In the genomic region with DNA sequence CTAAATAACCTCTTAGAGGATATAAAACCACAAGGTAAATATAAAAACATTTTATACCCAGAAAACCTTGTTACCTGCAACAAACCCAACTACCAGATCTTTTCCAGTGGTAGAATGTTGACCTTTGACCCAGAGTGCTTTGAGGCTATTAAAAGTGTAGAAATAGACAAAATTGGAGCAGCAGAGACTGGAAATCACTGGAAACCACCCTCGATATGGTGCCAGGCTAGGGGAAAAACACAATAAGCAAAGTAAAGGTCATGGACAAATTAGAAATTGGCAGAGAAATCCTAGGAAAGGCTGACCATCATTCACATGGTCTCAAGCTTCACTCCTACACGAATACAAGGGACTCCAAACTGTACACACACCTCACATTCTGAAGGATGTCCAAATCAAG, we compare ENCODE assay signal across 20 cellular contexts. TPM values are rescaled to one million over a fixed set of nuclear protein-coding genes. Genes with fewer than 3 reads are reported as not detected.
DNase-seq lines count a peak whose midpoint lies in the region; ATAC-seq, FAIRE-seq and TF ChIP-seq lines count a peak whose summit lies in the region.
"Had no signal": no experiment of that assay in that cellular context is flagged by ENCODE, and none has a peak within 500 bp of the region (broad histone marks: within the 10 kb centered on the region; RNA-seq: fewer than 3 reads in every experiment).

No MANE protein-coding gene starts in this region.

- no peak for TF ChIP-seq POLR2A in GM12878 (IDR thresholded peaks at IDR 0.05; ENCODE audit: low read depth, low read length)

- H3K27me3 ChIP-seq in A673 (replicated peaks; ENCODE audit: insufficient read depth, low read depth, low read length, poor library complexity) (no peaks in the 10 kb centered on the region), GM12878 (replicated peaks in 1 of 2; ENCODE audit: control insufficient read depth in 2 of 2, insufficient read depth in 2 of 2, low read length in 1 of 2) (no peaks in the 10 kb centered on the region), lower lobe of right lung (ENCODE audit: low read depth) (no peaks in the 10 kb centered on the region), MG63 (no peaks in the 10 kb centered on the region)
- H3K27me3 ChIP-seq: BLaER1 had no signal

- no peak for FAIRE-seq in GM12878 (lab: Jason Lieb, UNC)
- FAIRE-seq: A549, GM12891, H54 had no signal

- no peaks in the 10 kb centered on the region for H3K27me3 Mint-ChIP-seq in activated CD8-positive, alpha-beta T cell treated with anti-CD3 and anti-CD28 coated beads for 36 hours
- no peaks in the 10 kb centered on the region for H3K27me3 Mint-ChIP-seq in activated CD8-positive, alpha-beta T cell treated with anti-CD3 and anti-CD28 coated beads, Interleukin-2, amount 10 ng/mL, durations not matched to agents 7 days and 5 days (ENCODE audit: low read depth)

- no TSS peak for BruUV-seq in A673 (replicated peaks; lab: Mats Ljungman, UMichigan)
- BruUV-seq in GM12878 (replicated peaks; lab: Mats Ljungman, UMichigan): no TSS peak

- intact Hi-C loops in activated CD8-positive, alpha-beta T cell treated with anti-CD3 and anti-CD28 coated beads for 36 hours (cut with micrococcal nuclease): no loop called here
- intact Hi-C loops in A673 (cut with micrococcal nuclease; ENCODE audit: unreplicated experiment) (no loop called here), GM12878 (cut with micrococcal nuclease; ENCODE audit: unreplicated experiment) (no loop called here), lower lobe of right lung (cut with DNase I) (no loop called here)

- no peak overlapping the region for H3K9ac ChIP-seq in GM12878 (ENCODE audit: control insufficient read depth, insufficient read depth, low read length)
- H3K9ac ChIP-seq: BLaER1 had no signal

- H3K4me1 ChIP-seq in A673 (ENCODE audit: insufficient read depth, low read length, poor library complexity, severe bottlenecking): peaks cover 37% of the 10 kb centered on the region
- no peaks in the 10 kb centered on the region; the same call in 1 of the 2 replicates for H3K4me1 ChIP-seq in GM12878 (ENCODE audit: control insufficient read depth, insufficient read depth, low read length)
- H3K4me1 ChIP-seq in lower lobe of right lung: no peaks in the 10 kb centered on the region
- H3K4me1 ChIP-seq: A549, BLaER1 had no signal

- no peak for TF ChIP-seq EP300 in GM12878 (IDR thresholded peaks at IDR 0.05; ENCODE audit: borderline replicate concordance in 1 of 2, control insufficient read depth in 1 of 2, low read depth in 2 of 2, low read length in 2 of 2)

- H3K36me3 Mint-ChIP-seq in activated CD8-positive, alpha-beta T cell treated with anti-CD3 and anti-CD28 coated beads for 36 hours (ENCODE audit: low read depth): peaks cover 38% of the 10 kb centered on the region
- H3K36me3 Mint-ChIP-seq in activated CD8-positive, alpha-beta T cell treated with anti-CD3 and anti-CD28 coated beads, Interleukin-2, amount 10 ng/mL, durations not matched to agents 7 days and 5 days (ENCODE audit: low read depth): peaks cover 31% of the 10 kb centered on the region

- H3K36me3 ChIP-seq in A673 (ENCODE audit: insufficient read depth, low read length, poor library complexity, severe bottlenecking): peaks cover 8% of the 10 kb centered on the region
- peaks cover 2 to 17% of the 10 kb centered on the region in 2 experiments for H3K36me3 ChIP-seq in GM12878 (ENCODE audit: control insufficient read depth in 2 of 2, insufficient read depth in 2 of 2, low read length in 1 of 2)
- peaks cover 39% of the 10 kb centered on the region for H3K36me3 ChIP-seq in lower lobe of right lung
- H3K36me3 ChIP-seq in MG63: peaks cover 79% of the 10 kb centered on the region

- no peak for ATAC-seq in activated CD8-positive, alpha-beta T cell treated with anti-CD3 and anti-CD28 coated beads for 36 hours
- ATAC-seq in activated CD8-positive, alpha-beta T cell treated with anti-CD3 and anti-CD28 coated beads, Interleukin-2, amount 10 ng/mL, durations not matched to agents 7 days and 5 days: no peak
- ATAC-seq in GM12878: no peak
- ATAC-seq in left lobe of liver: peak; percentile 43
- no peak for ATAC-seq in lower lobe of right lung
- ATAC-seq: A549; CD8-positive, alpha-beta T cell; GM23338 had no signal

- CTCF ChIA-PET in activated CD8-positive, alpha-beta T cell treated with anti-CD3 and anti-CD28 coated beads for 36 hours (lab: Charles Lee): no interaction called here
- CTCF ChIA-PET in activated CD8-positive, alpha-beta T cell treated with anti-CD3 and anti-CD28 coated beads, Interleukin-2, amount 10 ng/mL, durations not matched to agents 7 days and 5 days (lab: Charles Lee): no interaction called here
- CTCF ChIA-PET in A673 (lab: Charles Lee) (no interaction called here), GM12878 (lab: Yijun Ruan, JAX) (no interaction called here)

- 90% methylated on average over 2 of the region's 2 CpGs for WGBS in GM12878 (ENCODE audit: insufficient coverage, insufficient replicate concordance, low lambda C conversion rate, missing lambda C conversion rate)

- no peak for TF ChIP-seq RAD21 in GM12878 (IDR thresholded peaks at IDR 0.05; ENCODE audit: insufficient read depth, low read depth, low read length)

- H4K20me1 ChIP-seq in GM12878 (ENCODE audit: control insufficient read depth, insufficient read depth): no peaks in the 10 kb centered on the region
- H4K20me1 ChIP-seq: BLaER1 had no signal

- H3K4me3 ChIP-seq in A673 (ENCODE audit: low read depth, low read length, poor library complexity, severe bottlenecking): no peak overlapping the region
- no peak overlapping the region for H3K4me3 ChIP-seq in GM12878
- no peak overlapping the region for H3K4me3 ChIP-seq in lower lobe of right lung
- no peak overlapping the region for H3K4me3 ChIP-seq in MG63
- H3K4me3 ChIP-seq: A549, BLaER1, GM23338 had no signal

- H3K9me3 ChIP-seq in A673 (ENCODE audit: low read depth, low read length, poor library complexity, severe bottlenecking): no peaks in the 10 kb centered on the region
- H3K9me3 ChIP-seq in GM12878 (replicated peaks; ENCODE audit: control insufficient read depth, insufficient read depth, low read length): no peaks in the 10 kb centered on the region
- H3K9me3 ChIP-seq in lower lobe of right lung: no peaks in the 10 kb centered on the region
- H3K9me3 ChIP-seq in MG63: no peaks in the 10 kb centered on the region
- H3K9me3 ChIP-seq: A549, BLaER1 had no signal

- H3K4me1 Mint-ChIP-seq in activated CD8-positive, alpha-beta T cell treated with anti-CD3 and anti-CD28 coated beads for 36 hours (ENCODE audit: low read depth): peaks cover 20% of the 10 kb centered on the region
- H3K4me1 Mint-ChIP-seq in activated CD8-positive, alpha-beta T cell treated with anti-CD3 and anti-CD28 coated beads, Interleukin-2, amount 10 ng/mL, durations not matched to agents 7 days and 5 days (ENCODE audit: low read depth): peaks cover 5% of the 10 kb centered on the region
- H3K4me1 Mint-ChIP-seq: CD14-positive monocyte had no signal

- POLR2A ChIA-PET in activated CD8-positive, alpha-beta T cell treated with anti-CD3 and anti-CD28 coated beads for 36 hours (lab: Charles Lee): interaction anchor here (0.9 kb wide), 1 partner anchor 8 kb away, joined by 3 read pairs; no protein-coding TSS in a partner anchor
- POLR2A ChIA-PET in activated CD8-positive, alpha-beta T cell treated with anti-CD3 and anti-CD28 coated beads, Interleukin-2, amount 10 ng/mL, durations not matched to agents 7 days and 5 days (lab: Charles Lee): no interaction called here
- POLR2A ChIA-PET in A673 (lab: Charles Lee; ENCODE audit: low non-redundant PET) (no interaction called here), GM12878 (lab: Charles Lee) (no interaction called here)

- SMC1A ChIA-PET in GM12878 (lab: Charles Lee; ENCODE audit: uncharacterized antibody, unreplicated experiment): interaction anchor here (0.6 to 0.7 kb wide), 2 partner anchors 25 to 90 kb away, joined by 3 read pairs; no protein-coding TSS in a partner anchor

- in situ Hi-C loops in GM12878 (cut with MboI): no loop called here

- H2AFZ ChIP-seq in GM12878 (ENCODE audit: control insufficient read depth, low read depth, low read length): no peak overlapping the region
- H2AFZ ChIP-seq: GM23338 had no signal

- H3K4me3 Mint-ChIP-seq in activated CD8-positive, alpha-beta T cell treated with anti-CD3 and anti-CD28 coated beads for 36 hours: no peak overlapping the region
- no peak overlapping the region for H3K4me3 Mint-ChIP-seq in activated CD8-positive, alpha-beta T cell treated with anti-CD3 and anti-CD28 coated beads, Interleukin-2, amount 10 ng/mL, durations not matched to agents 7 days and 5 days
- H3K4me3 Mint-ChIP-seq: CD14-positive monocyte; CD8-positive, alpha-beta T cell; GM23338 had no signal

- no peak for DNase-seq in activated CD8-positive, alpha-beta T cell treated with anti-CD3 and anti-CD28 coated beads for 36 hours
- DNase-seq in activated CD8-positive, alpha-beta T cell treated with anti-CD3 and anti-CD28 coated beads, Interleukin-2, amount 10 ng/mL, durations not matched to agents 7 days and 5 days: no peak
- no peak for DNase-seq in A673 (ENCODE audit: low spot score)
- no peak for DNase-seq in GM12878 (ENCODE audit: low read depth, low spot score)
- DNase-seq in left lobe of liver (ENCODE audit: low spot score): no peak
- DNase-seq in lower lobe of right lung: no peak
- no peak for DNase-seq in MG63
- DNase-seq: Calu3; CD8-positive, alpha-beta T cell; DND-41; EL; HCEC 1CT; IMR-90 had no signal

- peak overlapping the region; percentile 67 for H3K27ac ChIP-seq in A673 (ENCODE audit: low read depth, low read length, poor library complexity, severe bottlenecking)
- H3K27ac ChIP-seq in GM12878 (ENCODE audit: control insufficient read depth, insufficient read depth): no peak overlapping the region
- H3K27ac ChIP-seq in lower lobe of right lung: no peak overlapping the region
- H3K27ac ChIP-seq: 22Rv1, A549, BLaER1 had no signal

- TF ChIP-seq CTCF in activated CD8-positive, alpha-beta T cell treated with anti-CD3 and anti-CD28 coated beads for 36 hours (IDR thresholded peaks at IDR 0.05): no peak
- no peak for TF ChIP-seq CTCF in A673 (conservative IDR thresholded peaks at IDR 0.05; ENCODE audit: low read depth, low read length)
- TF ChIP-seq CTCF in GM12878 (IDR thresholded peaks at IDR 0.05 in 2 of 3, conservative IDR thresholded peaks at IDR 0.05 in 1 of 3; ENCODE audit: control insufficient read depth in 2 of 3, extremely low read depth in 1 of 3, insufficient read depth in 1 of 3, low read depth in 3 of 3, low read length in 3 of 3): no peak
- TF ChIP-seq CTCF in lower lobe of right lung (IDR thresholded peaks at IDR 0.05): no peak

- RAD21 ChIA-PET in GM12878 (lab: Charles Lee; ENCODE audit: unreplicated experiment): interaction anchor here (0.8 kb wide), 1 partner anchor 26 kb away, joined by 3 read pairs; no protein-coding TSS in a partner anchor

- no peaks in the 10 kb centered on the region for H3K79me2 ChIP-seq in GM12878 (ENCODE audit: control insufficient read depth, insufficient read depth, low read length)

- H3K4me2 ChIP-seq in GM12878 (ENCODE audit: control insufficient read depth, insufficient read depth): no peak overlapping the region
- H3K4me2 ChIP-seq: A549, BLaER1, GM23338 had no signal

- H3K9me3 Mint-ChIP-seq in activated CD8-positive, alpha-beta T cell treated with anti-CD3 and anti-CD28 coated beads for 36 hours: no peaks in the 10 kb centered on the region
- H3K9me3 Mint-ChIP-seq in activated CD8-positive, alpha-beta T cell treated with anti-CD3 and anti-CD28 coated beads, Interleukin-2, amount 10 ng/mL, durations not matched to agents 7 days and 5 days (ENCODE audit: insufficient read depth): no peaks in the 10 kb centered on the region
- H3K9me3 Mint-ChIP-seq: CD8-positive, alpha-beta T cell; GM23338 had no signal

- peak overlapping the region; percentile 57 for H3K27ac Mint-ChIP-seq in activated CD8-positive, alpha-beta T cell treated with anti-CD3 and anti-CD28 coated beads for 36 hours
- H3K27ac Mint-ChIP-seq in activated CD8-positive, alpha-beta T cell treated with anti-CD3 and anti-CD28 coated beads, Interleukin-2, amount 10 ng/mL, durations not matched to agents 7 days and 5 days: no peak overlapping the region
- H3K27ac Mint-ChIP-seq: CD14-positive monocyte; CD8-positive, alpha-beta T cell; GM23338 had no signal

RNA-seq across cellular contexts. Expression of a gene that starts 26.7 kb away (rescaled TPM):
- total RNA-seq in activated CD8-positive, alpha-beta T cell treated with anti-CD3 and anti-CD28 coated beads for 36 hours: 10 to 100 TPM; 28.0 to 34.8 TPM
- 10 to 100 TPM; 20.0 to 24.1 TPM for total RNA-seq in activated CD8-positive, alpha-beta T cell treated with anti-CD3 and anti-CD28 coated beads, Interleukin-2, amount 10 ng/mL, durations not matched to agents 7 days and 5 days
- total RNA-seq in A673 (2021) (42.7 and 51.6 TPM in 2 replicates), GM12878 (2014; rRNA removed) (42.0 and 48.6 TPM in 2 replicates), GM12878 (2014; rRNA removed; fragmentation: Illumina TruSeq; extraction: Trizol) (42.2 and 43.6 TPM in 2 replicates), GM12878 (2021) (46.3 TPM in 2 replicates), left lobe of liver (13.6 TPM), lower lobe of right lung (11.9 TPM)
- 57.5 and 57.8 TPM in 2 replicates for total RNA-seq in GM12878 (2013; cell fraction: nucleolus; rRNA removed)
- 25.9 TPM for polyA plus RNA-seq in GM12878 (2011; ENCODE audit: low read depth)
- polyA plus RNA-seq in GM12878 (2011; rRNA removed) (67.9 and 82.0 TPM in 2 replicates), GM12878 (2014; fragmentation: Illumina TruSeq; extraction: Trizol) (49.3 and 56.7 TPM in 2 replicates), GM12878 (2014; fragmentation: Nextera tagmentation; extraction: Ambion mirVana) (100 to 1,000 TPM in 1 of 2 experiments, 10 to 100 TPM in 1; 77.7 to 113 TPM), GM12878 (2014; rRNA removed) (33.4 and 37.5 TPM in 2 replicates), GM12878 (2016; fragmentation: Nextera tagmentation; extraction: Ambion mirVana) (10 to 100 TPM; 76.6 to 77.7 TPM)
- 37.8 and 40.9 TPM in 2 replicates for polyA plus RNA-seq in GM12878 (2011; cell fraction: cytosol; rRNA removed)
- 29.6 and 34.9 TPM in 2 replicates for polyA plus RNA-seq in GM12878 (2011; cell fraction: nucleus; rRNA removed)
- polyA plus RNA-seq in GM12878 (2012): 31.1 and 33.4 TPM in 2 replicates
- polyA minus RNA-seq in GM12878 (2011; rRNA and poly(A)+ RNA removed): 50.9 and 51.5 TPM in 2 replicates
- 10.3 and 12.2 TPM in 2 replicates for polyA minus RNA-seq in GM12878 (2011; cell fraction: cytosol; rRNA and poly(A)+ RNA removed)
- polyA minus RNA-seq in GM12878 (2011; cell fraction: nucleus; rRNA and poly(A)+ RNA removed): 9.1 and 16.6 TPM in 2 replicates
- 46.8 and 50.8 TPM in 2 replicates for total RNA-seq in MG63 (2014; rRNA removed; shearing (Covaris generic); ENCODE audit: low replicate concordance)
